1 cellular context compared by ENCODE assay signal in the genomic region with DNA sequence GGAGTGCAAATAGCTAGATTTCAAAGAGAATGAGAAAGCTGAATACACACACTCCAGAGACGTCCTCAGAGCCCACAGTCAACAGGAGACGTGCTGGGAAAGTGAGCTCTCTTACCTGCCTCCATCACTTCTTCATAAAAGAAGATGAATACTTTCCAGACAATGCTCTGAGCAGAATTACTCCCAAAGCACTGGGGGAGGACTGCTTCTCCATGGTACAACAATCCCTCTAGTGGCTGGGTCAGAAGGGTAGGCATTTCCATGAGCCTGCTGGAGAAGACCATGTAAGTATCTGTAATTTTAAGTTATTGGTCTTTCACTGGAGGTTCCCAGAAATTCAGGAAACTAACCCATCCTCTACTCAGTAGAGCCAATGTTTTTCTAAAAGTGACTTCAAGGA.
TF ChIP-seq lines count a peak whose summit lies in the region.

No MANE protein-coding gene starts in this region.

TF ChIP-seq in IMR-90, 13 proteins besides CTCF, POLR2A, EP300 and RAD21 (continued from another document):
- TF ChIP-seq BHLHE40 (IDR thresholded peaks at IDR 0.05; ENCODE audit: low read depth, low read length) (no peak), CHD1 (IDR thresholded peaks at IDR 0.05; ENCODE audit: low read depth, low read length) (no peak), MAFK (IDR thresholded peaks at IDR 0.05; ENCODE audit: low read depth, low read length) (no peak), CEBPB (IDR thresholded peaks at IDR 0.05; ENCODE audit: low read depth, low read length) (no peak), MAZ (IDR thresholded peaks at IDR 0.05; ENCODE audit: borderline replicate concordance, low read depth, low read length) (no peak), NFE2L2 (IDR thresholded peaks at IDR 0.05; ENCODE audit: low read depth, low read length) (no peak), RFX5 (IDR thresholded peaks at IDR 0.05; ENCODE audit: low read depth, low read length) (no peak), FOS (IDR thresholded peaks at IDR 0.05; ENCODE audit: low read depth, low read length) (no peak), RCOR1 (IDR thresholded peaks at IDR 0.05; ENCODE audit: insufficient replicate concordance, low read length) (no peak)
- TF ChIP-seq, protein P1, sequence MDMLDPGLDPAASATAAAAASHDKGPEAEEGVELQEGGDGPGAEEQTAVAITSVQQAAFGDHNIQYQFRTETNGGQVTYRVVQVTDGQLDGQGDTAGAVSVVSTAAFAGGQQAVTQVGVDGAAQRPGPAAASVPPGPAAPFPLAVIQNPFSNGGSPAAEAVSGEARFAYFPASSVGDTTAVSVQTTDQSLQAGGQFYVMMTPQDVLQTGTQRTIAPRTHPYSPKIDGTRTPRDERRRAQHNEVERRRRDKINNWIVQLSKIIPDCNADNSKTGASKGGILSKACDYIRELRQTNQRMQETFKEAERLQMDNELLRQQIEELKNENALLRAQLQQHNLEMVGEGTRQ (IDR thresholded peaks at IDR 0.05; ENCODE audit: low read depth, low read length): no peak
